Comparison of ENCODE assay signal across 1 cellular context in the genomic region with DNA sequence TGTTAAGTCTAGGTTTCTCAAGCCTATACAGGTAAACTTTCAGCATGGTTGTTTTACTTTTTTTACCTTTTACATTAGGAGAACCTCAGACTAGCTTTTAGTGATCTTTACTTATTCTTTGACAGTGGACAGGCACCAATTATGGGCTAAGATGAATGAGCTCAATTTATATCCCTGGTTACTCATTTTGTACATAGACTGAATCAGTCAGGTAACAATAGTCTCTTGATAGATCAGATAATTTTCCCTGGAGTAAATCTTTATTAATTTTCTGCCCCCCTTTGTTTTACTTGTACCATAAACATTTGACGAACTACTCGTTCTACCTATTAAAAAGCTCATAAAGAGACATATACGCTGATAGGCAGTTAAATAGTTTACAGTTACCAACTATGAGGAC.
TF ChIP-seq lines count a peak whose summit lies in the region.

No MANE protein-coding gene starts in this region.

TF ChIP-seq in WTC11, 78 proteins besides CTCF, POLR2A, EP300 and RAD21:
- TF ChIP-seq GABPB1 (CRISPR knock-in tag; IDR thresholded peaks at IDR 0.05) = no peak
- TF ChIP-seq EMX1 (CRISPR knock-in tag; IDR thresholded peaks at IDR 0.05) = no peak
- TF ChIP-seq, protein P1, sequence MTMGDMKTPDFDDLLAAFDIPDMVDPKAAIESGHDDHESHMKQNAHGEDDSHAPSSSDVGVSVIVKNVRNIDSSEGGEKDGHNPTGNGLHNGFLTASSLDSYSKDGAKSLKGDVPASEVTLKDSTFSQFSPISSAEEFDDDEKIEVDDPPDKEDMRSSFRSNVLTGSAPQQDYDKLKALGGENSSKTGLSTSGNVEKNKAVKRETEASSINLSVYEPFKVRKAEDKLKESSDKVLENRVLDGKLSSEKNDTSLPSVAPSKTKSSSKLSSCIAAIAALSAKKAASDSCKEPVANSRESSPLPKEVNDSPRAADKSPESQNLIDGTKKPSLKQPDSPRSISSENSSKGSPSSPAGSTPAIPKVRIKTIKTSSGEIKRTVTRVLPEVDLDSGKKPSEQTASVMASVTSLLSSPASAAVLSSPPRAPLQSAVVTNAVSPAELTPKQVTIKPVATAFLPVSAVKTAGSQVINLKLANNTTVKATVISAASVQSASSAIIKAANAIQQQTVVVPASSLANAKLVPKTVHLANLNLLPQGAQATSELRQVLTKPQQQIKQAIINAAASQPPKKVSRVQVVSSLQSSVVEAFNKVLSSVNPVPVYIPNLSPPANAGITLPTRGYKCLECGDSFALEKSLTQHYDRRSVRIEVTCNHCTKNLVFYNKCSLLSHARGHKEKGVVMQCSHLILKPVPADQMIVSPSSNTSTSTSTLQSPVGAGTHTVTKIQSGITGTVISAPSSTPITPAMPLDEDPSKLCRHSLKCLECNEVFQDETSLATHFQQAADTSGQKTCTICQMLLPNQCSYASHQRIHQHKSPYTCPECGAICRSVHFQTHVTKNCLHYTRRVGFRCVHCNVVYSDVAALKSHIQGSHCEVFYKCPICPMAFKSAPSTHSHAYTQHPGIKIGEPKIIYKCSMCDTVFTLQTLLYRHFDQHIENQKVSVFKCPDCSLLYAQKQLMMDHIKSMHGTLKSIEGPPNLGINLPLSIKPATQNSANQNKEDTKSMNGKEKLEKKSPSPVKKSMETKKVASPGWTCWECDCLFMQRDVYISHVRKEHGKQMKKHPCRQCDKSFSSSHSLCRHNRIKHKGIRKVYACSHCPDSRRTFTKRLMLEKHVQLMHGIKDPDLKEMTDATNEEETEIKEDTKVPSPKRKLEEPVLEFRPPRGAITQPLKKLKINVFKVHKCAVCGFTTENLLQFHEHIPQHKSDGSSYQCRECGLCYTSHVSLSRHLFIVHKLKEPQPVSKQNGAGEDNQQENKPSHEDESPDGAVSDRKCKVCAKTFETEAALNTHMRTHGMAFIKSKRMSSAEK (CRISPR knock-in tag; IDR thresholded peaks at IDR 0.05; ENCODE audit: borderline replicate concordance) = no peak
